ENCODE assay signal across 9 cellular contexts in genomic region chr11:63829823-63830489, GRCh38. TPM values are rescaled to one million over a fixed set of nuclear protein-coding genes. Genes with fewer than 3 reads are reported as not detected.
A peak's percentile ranks its signal among the peaks of the same experiment; 100 is the strongest.
DNase-seq lines count a peak whose midpoint lies in the region; ATAC-seq and TF ChIP-seq lines count a peak whose summit lies in the region.
"Had no signal": no experiment of that assay in that cellular context is flagged by ENCODE, and none has a peak within 500 bp of the region (broad histone marks: within the 10 kb centered on the region; RNA-seq: fewer than 3 reads in every experiment).

No MANE protein-coding gene starts in this region.

- no peaks in the 10 kb centered on the region for H3K9me2 ChIP-seq in MM.1S (replicated peaks; ENCODE audit: insufficient read depth, low read length)

- peaks cover 2% of the 10 kb centered on the region for H3K27me3 Mint-ChIP-seq in neural progenitor cell (ENCODE audit: insufficient read depth, low read depth)
- H3K27me3 Mint-ChIP-seq: CD4-positive, CD25-positive, alpha-beta regulatory T cell had no signal

- H3K4me3 ChIP-seq in MM.1S (ENCODE audit: low read length): no peak overlapping the region
- H3K4me3 ChIP-seq in choroid plexus epithelial cell (ENCODE audit: low read depth, low read length): no peak overlapping the region
- H3K4me3 ChIP-seq in neural progenitor cell: no peak overlapping the region

- H3K4me2 ChIP-seq in MM.1S (ENCODE audit: low read depth, low read length): no peak overlapping the region
- no peak overlapping the region for H3K4me2 ChIP-seq in neural progenitor cell

- no peak overlapping the region for H2AFZ ChIP-seq in MM.1S (ENCODE audit: low read length)
- no peak overlapping the region for H2AFZ ChIP-seq in neural progenitor cell (replicated peaks)

- no peaks in the 10 kb centered on the region for H3K9me3 ChIP-seq in MM.1S (replicated peaks; ENCODE audit: insufficient read depth, low read length)
- H3K9me3 ChIP-seq in neural progenitor cell (ENCODE audit: low read depth): no peaks in the 10 kb centered on the region

- no peaks in the 10 kb centered on the region for H3K79me2 ChIP-seq in MM.1S (ENCODE audit: low read length)
- no peaks in the 10 kb centered on the region for H3K79me2 ChIP-seq in neural progenitor cell (ENCODE audit: low read depth)

- ATAC-seq in GM18517 (IDR thresholded peaks at IDR 0.05; ENCODE audit: unreplicated experiment): no peak

- peak; percentile 32 for TF ChIP-seq CTCF in MM.1S (IDR thresholded peaks at IDR 0.05; ENCODE audit: low read length)
- TF ChIP-seq CTCF in choroid plexus epithelial cell (conservative IDR thresholded peaks at IDR 0.05; ENCODE audit: low read depth, low read length): peak; percentile 57
- TF ChIP-seq CTCF in neural progenitor cell (IDR thresholded peaks at IDR 0.05): peak; percentile 56

- H3K36me3 ChIP-seq in MM.1S (replicated peaks; ENCODE audit: insufficient read depth, low read length) (no peaks in the 10 kb centered on the region; the same call in 1 of the 2 replicates), neural progenitor cell (no peaks in the 10 kb centered on the region)

- H3K27ac Mint-ChIP-seq in neural progenitor cell: peak overlapping the region; percentile 46

- no peak overlapping the region for H3K27ac ChIP-seq in MM.1S (ENCODE audit: low read length)
- no peak overlapping the region for H3K27ac ChIP-seq in neural progenitor cell

- H3K4me1 ChIP-seq in MM.1S (ENCODE audit: low read length): no peaks in the 10 kb centered on the region
- peaks cover 9% of the 10 kb centered on the region for H3K4me1 ChIP-seq in neural progenitor cell

- H3K9ac ChIP-seq in MM.1S (ENCODE audit: low read length) (no peak overlapping the region), neural progenitor cell (no peak overlapping the region)

- H3K27me3 ChIP-seq in MM.1S (replicated peaks; ENCODE audit: insufficient read depth, low read length): no peaks in the 10 kb centered on the region
- no peaks in the 10 kb centered on the region for H3K27me3 ChIP-seq in neural progenitor cell

- peaks cover 2% of the 10 kb centered on the region for H3K4me1 Mint-ChIP-seq in neural progenitor cell

- H3K36me3 Mint-ChIP-seq in neural progenitor cell: peaks cover 6% of the 10 kb centered on the region

- no peak overlapping the region for H3K4me3 Mint-ChIP-seq in neural progenitor cell
- H3K4me3 Mint-ChIP-seq: CD4-positive, CD25-positive, alpha-beta regulatory T cell had no signal

- H4K20me1 ChIP-seq in MM.1S (ENCODE audit: insufficient read depth, low read length): no peaks in the 10 kb centered on the region
- peaks cover 7% of the 10 kb centered on the region for H4K20me1 ChIP-seq in neural progenitor cell (ENCODE audit: low read depth)

- no peaks in the 10 kb centered on the region for H3K9me3 Mint-ChIP-seq in neural progenitor cell
- H3K9me3 Mint-ChIP-seq: CD4-positive, CD25-positive, alpha-beta regulatory T cell had no signal

- DNase-seq in NCI-H2227 (lab: John Stamatoyannopoulos, UW; ENCODE audit: unreplicated experiment): peak; percentile 26
- no peak for DNase-seq in NCI-H2227 treated with DMSO at 0.1 percent for 48 hours (lab: John Stamatoyannopoulos, UW)
- no peak for DNase-seq in MM.1S
- DNase-seq in choroid plexus epithelial cell (ENCODE audit: low read depth): peak; percentile 52
- peak; percentile 68 for DNase-seq in neural progenitor cell (ENCODE audit: low spot score)
- no peak for DNase-seq in activated gamma-delta T cell (lab: John Stamatoyannopoulos, UW)
- DNase-seq in activated CD4-positive, alpha-beta T cell treated with anti-CD3 and anti-CD28 coated beads for 1 hour: no peak
- DNase-seq: CD4-positive, CD25-positive, alpha-beta regulatory T cell had no signal

- H3F3A ChIP-seq in MM.1S (ENCODE audit: insufficient read depth, low read length) (peaks cover 3% of the 10 kb centered on the region; the same call in 1 of the 2 replicates), neural progenitor cell (ENCODE audit: low read depth) (peaks cover 12% of the 10 kb centered on the region)

RNA-seq across cellular contexts. Expression of gene MARK2, which starts 9.0 kb away (rescaled TPM):
- 23.0 and 25.4 TPM in 2 replicates for total RNA-seq in neural progenitor cell (ENCODE audit: low replicate concordance)

RNA-seq across cellular contexts. Expression of gene SPINDOC, which starts 16.7 kb away (rescaled TPM):
- 27.2 and 80.0 TPM in 2 replicates for total RNA-seq in neural progenitor cell (ENCODE audit: low replicate concordance)

Comparison
In these comparisons a context has a peak if more than half of its experiments do, and no peak if none do; other contexts are left out.
1. DNase-seq: peak in NCI-H2227 (single experiment), choroid plexus epithelial cell (single experiment) and neural progenitor cell (single experiment); none in NCI-H2227 treated with DMSO at 0.1 percent for 48 hours (single experiment), MM.1S (single experiment), activated gamma-delta T cell (single experiment) and activated CD4-positive, alpha-beta T cell treated with anti-CD3 and anti-CD28 coated beads for 1 hour (single experiment).
2. Peak in every context shown above with its lines, with median percentiles within 50 percentile points of each other: CTCF ChIP-seq.